Comparison of ENCODE assay signal across 1 cellular context in the genomic region with DNA sequence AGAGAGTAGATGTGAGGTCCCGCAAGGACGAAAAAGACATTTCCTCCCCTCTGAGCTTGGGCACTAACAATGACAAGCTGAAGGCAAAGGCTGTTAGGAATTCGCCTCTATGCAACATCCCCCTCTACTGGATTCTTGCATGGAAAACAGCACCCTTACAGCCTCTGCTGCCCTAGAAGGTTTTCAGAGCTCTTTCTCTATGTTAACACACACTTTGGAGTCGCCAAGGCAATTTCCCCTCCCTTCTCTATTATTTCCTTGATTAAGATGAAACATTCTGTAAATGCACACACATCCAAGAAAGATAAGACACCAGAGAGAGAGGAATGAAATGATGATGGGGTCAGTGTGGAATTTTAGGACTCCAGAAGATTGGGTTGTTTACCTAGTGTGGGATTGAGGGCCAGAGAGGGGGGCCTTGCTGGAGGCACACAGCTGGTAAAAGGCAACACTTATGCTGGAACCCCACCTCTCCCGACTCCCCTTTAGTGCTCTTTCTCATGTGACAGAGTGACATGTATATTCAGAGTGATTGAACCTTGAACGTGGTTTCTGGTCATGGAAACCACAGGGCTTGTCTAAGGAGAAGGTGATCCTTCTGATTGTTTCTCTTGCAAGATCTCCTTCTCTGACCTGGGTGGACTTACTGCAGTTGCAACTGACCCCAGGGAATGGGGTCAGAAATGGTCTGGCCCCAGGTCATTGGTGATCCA.
TF ChIP-seq lines count a peak whose summit lies in the region.

No MANE protein-coding gene starts in this region.

TF ChIP-seq in GM12878, 131 proteins besides CTCF, POLR2A, EP300 and RAD21 (continued from another document):
- TF ChIP-seq, protein P1, sequence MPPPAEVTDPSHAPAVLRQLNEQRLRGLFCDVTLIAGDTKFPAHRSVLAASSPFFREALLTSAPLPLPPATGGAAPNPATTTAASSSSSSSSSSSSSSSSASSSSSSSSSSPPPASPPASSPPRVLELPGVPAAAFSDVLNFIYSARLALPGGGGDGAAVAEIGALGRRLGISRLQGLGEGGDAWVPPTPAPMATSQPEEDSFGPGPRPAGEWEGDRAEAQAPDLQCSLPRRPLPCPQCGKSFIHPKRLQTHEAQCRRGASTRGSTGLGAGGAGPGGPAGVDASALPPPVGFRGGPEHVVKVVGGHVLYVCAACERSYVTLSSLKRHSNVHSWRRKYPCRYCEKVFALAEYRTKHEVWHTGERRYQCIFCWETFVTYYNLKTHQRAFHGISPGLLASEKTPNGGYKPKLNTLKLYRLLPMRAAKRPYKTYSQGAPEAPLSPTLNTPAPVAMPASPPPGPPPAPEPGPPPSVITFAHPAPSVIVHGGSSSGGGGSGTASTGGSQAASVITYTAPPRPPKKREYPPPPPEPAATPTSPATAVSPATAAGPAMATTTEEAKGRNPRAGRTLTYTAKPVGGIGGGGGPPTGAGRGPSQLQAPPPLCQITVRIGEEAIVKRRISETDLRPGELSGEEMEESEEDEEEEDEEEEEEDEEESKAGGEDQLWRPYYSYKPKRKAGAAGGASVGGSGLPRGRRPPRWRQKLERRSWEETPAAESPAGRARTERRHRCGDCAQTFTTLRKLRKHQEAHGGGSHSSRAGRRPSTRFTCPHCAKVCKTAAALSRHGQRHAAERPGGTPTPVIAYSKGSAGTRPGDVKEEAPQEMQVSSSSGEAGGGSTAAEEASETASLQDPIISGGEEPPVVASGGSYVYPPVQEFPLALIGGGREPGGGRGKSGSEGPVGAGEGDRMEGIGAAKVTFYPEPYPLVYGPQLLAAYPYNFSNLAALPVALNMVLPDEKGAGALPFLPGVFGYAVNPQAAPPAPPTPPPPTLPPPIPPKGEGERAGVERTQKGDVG (CRISPR knock-in tag; IDR thresholded peaks at IDR 0.05), result no peak
- TF ChIP-seq DPF2 (IDR thresholded peaks at IDR 0.05) (0 out of 2 replicates have a peak, but pooled peaks have one; percentile 17), MYB (IDR thresholded peaks at IDR 0.05; ENCODE audit: borderline replicate concordance, low read depth, low read length) (no peak), RB1 (IDR thresholded peaks at IDR 0.05; ENCODE audit: borderline replicate concordance) (no peak), IKZF2 (IDR thresholded peaks at IDR 0.05) (no peak), NRF1 (conservative IDR thresholded peaks at IDR 0.05; ENCODE audit: low read depth, low read length) (no peak), SMAD5 (IDR thresholded peaks at IDR 0.05; ENCODE audit: low read depth) (no peak), RFX5 (IDR thresholded peaks at IDR 0.05; ENCODE audit: low read depth, low read length) (no peak), BRCA1 (IDR thresholded peaks at IDR 0.05; ENCODE audit: low read depth, low read length) (no peak), YY1 (IDR thresholded peaks at IDR 0.05; ENCODE audit: low read depth, low read length) (0 out of 2 replicates have a peak, but pooled peaks have one; percentile 37), TCF12 (IDR thresholded peaks at IDR 0.05; ENCODE audit: low read depth, low read length) (no peak)
- TF ChIP-seq, protein P2, sequence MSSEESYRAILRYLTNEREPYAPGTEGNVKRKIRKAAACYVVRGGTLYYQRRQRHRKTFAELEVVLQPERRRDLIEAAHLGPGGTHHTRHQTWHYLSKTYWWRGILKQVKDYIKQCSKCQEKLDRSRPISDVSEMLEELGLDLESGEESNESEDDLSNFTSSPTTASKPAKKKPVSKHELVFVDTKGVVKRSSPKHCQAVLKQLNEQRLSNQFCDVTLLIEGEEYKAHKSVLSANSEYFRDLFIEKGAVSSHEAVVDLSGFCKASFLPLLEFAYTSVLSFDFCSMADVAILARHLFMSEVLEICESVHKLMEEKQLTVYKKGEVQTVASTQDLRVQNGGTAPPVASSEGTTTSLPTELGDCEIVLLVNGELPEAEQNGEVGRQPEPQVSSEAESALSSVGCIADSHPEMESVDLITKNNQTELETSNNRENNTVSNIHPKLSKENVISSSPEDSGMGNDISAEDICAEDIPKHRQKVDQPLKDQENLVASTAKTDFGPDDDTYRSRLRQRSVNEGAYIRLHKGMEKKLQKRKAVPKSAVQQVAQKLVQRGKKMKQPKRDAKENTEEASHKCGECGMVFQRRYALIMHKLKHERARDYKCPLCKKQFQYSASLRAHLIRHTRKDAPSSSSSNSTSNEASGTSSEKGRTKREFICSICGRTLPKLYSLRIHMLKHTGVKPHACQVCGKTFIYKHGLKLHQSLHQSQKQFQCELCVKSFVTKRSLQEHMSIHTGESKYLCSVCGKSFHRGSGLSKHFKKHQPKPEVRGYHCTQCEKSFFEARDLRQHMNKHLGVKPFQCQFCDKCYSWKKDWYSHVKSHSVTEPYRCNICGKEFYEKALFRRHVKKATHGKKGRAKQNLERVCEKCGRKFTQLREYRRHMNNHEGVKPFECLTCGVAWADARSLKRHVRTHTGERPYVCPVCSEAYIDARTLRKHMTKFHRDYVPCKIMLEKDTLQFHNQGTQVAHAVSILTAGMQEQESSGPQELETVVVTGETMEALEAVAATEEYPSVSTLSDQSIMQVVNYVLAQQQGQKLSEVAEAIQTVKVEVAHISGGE (CRISPR knock-in tag; IDR thresholded peaks at IDR 0.05), result no peak
